ENCODE assay signal across 10 cellular contexts in the genomic region with DNA sequence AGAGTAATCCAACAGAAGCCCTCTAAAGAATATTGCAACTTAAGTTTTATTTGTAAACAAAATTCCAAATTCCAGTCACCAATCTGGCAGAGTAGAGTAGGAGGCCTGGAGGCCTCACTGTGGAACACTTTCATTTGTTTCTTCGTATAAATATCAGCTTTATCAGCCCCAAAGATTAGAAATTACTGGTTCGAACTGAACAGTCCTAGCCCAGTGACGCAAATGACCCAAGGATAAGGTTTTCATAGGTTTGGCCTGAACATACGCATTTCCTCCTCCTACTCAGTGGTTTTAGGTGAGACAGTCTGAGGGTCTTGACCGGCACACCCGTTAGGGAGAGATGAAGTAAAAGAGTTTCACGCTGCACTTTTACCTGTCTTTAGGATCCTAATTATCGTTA. TPM values are rescaled to one million over a fixed set of nuclear protein-coding genes. Genes with fewer than 3 reads are reported as not detected.
DNase-seq lines count a peak whose midpoint lies in the region; ATAC-seq and TF ChIP-seq lines count a peak whose summit lies in the region.
"Had no signal": no experiment of that assay in that cellular context is flagged by ENCODE, and none has a peak within 500 bp of the region (broad histone marks: within the 10 kb centered on the region; RNA-seq: fewer than 3 reads in every experiment).

No MANE protein-coding gene starts in this region.

- no peaks in the 10 kb centered on the region for H3K9me3 Mint-ChIP-seq in central memory CD8-positive, alpha-beta T cell
- no peaks in the 10 kb centered on the region for H3K9me3 Mint-ChIP-seq in mesothelial cell of epicardium

- H3K4me1 ChIP-seq in heart right ventricle (peaks cover 12 to 71% (median 57%) of the 10 kb centered on the region in 9 donors), upper lobe of right lung (peaks cover 34% of the 10 kb centered on the region)

- peak overlapping the region; percentile 60 for H3K4me3 Mint-ChIP-seq in central memory CD8-positive, alpha-beta T cell
- peak overlapping the region; percentile 84 for H3K4me3 Mint-ChIP-seq in mesothelial cell of epicardium

- H3K9me3 ChIP-seq in heart right ventricle (no peaks in the 10 kb centered on the region), upper lobe of right lung (no peaks in the 10 kb centered on the region)

- peaks cover 7% of the 10 kb centered on the region for H3K4me1 Mint-ChIP-seq in central memory CD8-positive, alpha-beta T cell
- H3K4me1 Mint-ChIP-seq in mesothelial cell of epicardium = peaks cover 35% of the 10 kb centered on the region

- TF ChIP-seq CTCF in heart right ventricle (IDR thresholded peaks at IDR 0.05) (no peak), mesothelial cell of epicardium (IDR thresholded peaks at IDR 0.05; ENCODE audit: unreplicated experiment) (no peak), upper lobe of right lung (IDR thresholded peaks at IDR 0.05) (no peak)

- peaks cover 0 to 15% (median 0%) of the 10 kb centered on the region in 9 donors for H3K36me3 ChIP-seq in heart right ventricle
- no peaks in the 10 kb centered on the region for H3K36me3 ChIP-seq in upper lobe of right lung

- H3K4me3 ChIP-seq in heart right ventricle (peak overlapping the region in 9 of 10 donors; percentile 90 to 100 (median 99)), upper lobe of right lung (peak overlapping the region; percentile 95)

- H3K27ac Mint-ChIP-seq in central memory CD8-positive, alpha-beta T cell (ENCODE audit: low read depth) = no peak overlapping the region
- H3K27ac Mint-ChIP-seq in mesothelial cell of epicardium = peak overlapping the region; percentile 88

- peaks cover 53% of the 10 kb centered on the region for H3K27me3 Mint-ChIP-seq in central memory CD8-positive, alpha-beta T cell
- H3K27me3 Mint-ChIP-seq in mesothelial cell of epicardium (ENCODE audit: low read depth) = no peaks in the 10 kb centered on the region

- WGBS in heart right ventricle, 2 donors = 41 to 46% methylated on average over 8 of the region's 8 CpGs

- ATAC-seq in heart right ventricle (peak in 3 of 8 donors; percentile 22 to 55 (median 41)), Right ventricle myocardium superior (ENCODE audit: poor library complexity) (no peak), upper lobe of right lung (no peak)
- ATAC-seq in central memory CD8-positive, alpha-beta T cell (replicated peaks; ENCODE audit: extremely low read depth, poor library complexity, severe bottlenecking) = no peak

- H3K27ac ChIP-seq in heart right ventricle (peak overlapping the region in 9 of 10 donors; percentile 32 to 100 (median 97)), upper lobe of right lung (peak overlapping the region; percentile 88)

- intact Hi-C loops in heart right ventricle (cut with DNase I) (loop anchor here in 2 of 10 donors (2.0 to 10.0 kb wide), 4 partner anchors 19 to 789 kb away; partner anchors contain the start of genes PPP1R13B (in 1 of the 2) and RCOR1 (in 1 of the 2)), Right ventricle myocardium superior (cut with DNase I) (no loop called here), upper lobe of right lung (cut with DNase I) (no loop called here)

- DNase-seq in heart right ventricle = no peak
- no peak for DNase-seq in Right ventricle myocardium superior
- DNase-seq in central memory CD8-positive, alpha-beta T cell (ENCODE audit: low spot score in 2 of 2) = no peak
- no peak for DNase-seq in mesothelial cell of epicardium (ENCODE audit: low spot score in 2 of 2, unreplicated experiment in 2 of 2)
- no peak for DNase-seq in upper lobe of right lung
- no peak for DNase-seq in NCI-H1436 (lab: John Stamatoyannopoulos, UW)
- no peak for DNase-seq in Kasumi-1 (lab: John Stamatoyannopoulos, UW)
- no peak for DNase-seq in DMS53 (lab: John Stamatoyannopoulos, UW)
- DNase-seq: DND-41; NK-92 treated with Interleukin-12 subunit alpha and Interleukin-12 subunit beta, amount 100 ng/mL, for 24 hours had no signal

- peaks cover 1% of the 10 kb centered on the region for H3K36me3 Mint-ChIP-seq in central memory CD8-positive, alpha-beta T cell (ENCODE audit: insufficient read depth)
- no peaks in the 10 kb centered on the region for H3K36me3 Mint-ChIP-seq in mesothelial cell of epicardium

- peaks cover 0 to 30% (median 0%) of the 10 kb centered on the region in 7 donors for H3K27me3 ChIP-seq in heart right ventricle
- no peaks in the 10 kb centered on the region for H3K27me3 ChIP-seq in upper lobe of right lung

RNA-seq across cellular contexts. Expression of gene CDC42BPB, which starts 1.7 kb away (rescaled TPM):
- total RNA-seq in heart right ventricle = 10 to 100 TPM; 60.8 to 83.6 (median 70.1) TPM
- polyA plus RNA-seq in heart right ventricle = 10 to 100 TPM; 29.6 to 31.2 TPM
- 64.6 TPM for total RNA-seq in Right ventricle myocardium superior
- total RNA-seq in mesothelial cell of epicardium = 92.9 to 103 TPM (median 99.4 TPM) in 3 replicates
- 102 TPM for total RNA-seq in upper lobe of right lung

RNA-seq across cellular contexts. Expression of gene LBHD2, which starts 28.3 kb away (rescaled TPM):
- total RNA-seq in heart right ventricle (not detected), Right ventricle myocardium superior (not detected), mesothelial cell of epicardium (not detected in 3 replicates), upper lobe of right lung (not detected)
- under 1 TPM in 1 of 2 donors, not detected in 1; 0.19 TPM for polyA plus RNA-seq in heart right ventricle

RNA-seq across cellular contexts. Expression of gene EXOC3L4, which starts 38.8 kb away (rescaled TPM):
- 1 to 10 TPM in 2 of 10 donors, under 1 TPM in 4, not detected in 4; 0.16 to 2.0 (median 0.48) TPM for total RNA-seq in heart right ventricle
- 1 to 10 TPM in 1 of 2 donors, under 1 TPM in 1; 0.51 to 1.2 TPM for polyA plus RNA-seq in heart right ventricle
- 0.38 TPM for total RNA-seq in Right ventricle myocardium superior
- 0.18 TPM in 1 of 3 replicates, not detected in the others for total RNA-seq in mesothelial cell of epicardium
- 4.2 TPM for total RNA-seq in upper lobe of right lung
